In the genomic region with DNA sequence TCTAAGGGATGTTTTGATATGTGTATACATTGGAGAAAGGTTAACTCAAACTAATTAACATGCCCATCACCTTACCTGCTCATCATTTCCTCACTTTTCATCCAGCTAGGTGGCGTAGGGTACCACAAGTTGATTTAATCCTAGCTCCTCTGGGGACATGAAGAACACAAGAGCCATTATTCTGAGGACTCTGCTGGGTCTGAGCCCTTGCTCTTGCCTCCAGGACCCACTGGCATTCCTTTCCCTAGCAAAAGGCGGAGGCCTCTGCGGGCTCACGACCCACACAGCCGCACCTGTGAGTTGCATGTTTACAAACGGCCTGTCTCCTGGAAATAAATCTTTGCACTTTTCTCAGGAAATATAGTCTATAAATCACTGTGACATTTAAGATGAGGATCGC, we compare ENCODE assay signal across 1 cellular context.
TF ChIP-seq lines count a peak whose summit lies in the region.

No MANE protein-coding gene starts in this region.

TF ChIP-seq in H1, 55 proteins besides CTCF, POLR2A, EP300 and RAD21 (continued from another document):
- TF ChIP-seq CBX5 (IDR thresholded peaks at IDR 0.05; ENCODE audit: low read depth, low read length) (no peak), KDM4A (IDR thresholded peaks at IDR 0.05; ENCODE audit: low read depth, low read length, severe bottlenecking) (no peak), SP1 (IDR thresholded peaks at IDR 0.05; ENCODE audit: low read depth, low read length) (no peak), EGR1 (IDR thresholded peaks at IDR 0.05; ENCODE audit: borderline replicate concordance, low read depth, low read length) (no peak), FOSL1 (IDR thresholded peaks at IDR 0.05; ENCODE audit: insufficient read depth, low read depth, low read length) (no peak)
